Comparison of ENCODE assay signal across 1 cellular context in the genomic region with DNA sequence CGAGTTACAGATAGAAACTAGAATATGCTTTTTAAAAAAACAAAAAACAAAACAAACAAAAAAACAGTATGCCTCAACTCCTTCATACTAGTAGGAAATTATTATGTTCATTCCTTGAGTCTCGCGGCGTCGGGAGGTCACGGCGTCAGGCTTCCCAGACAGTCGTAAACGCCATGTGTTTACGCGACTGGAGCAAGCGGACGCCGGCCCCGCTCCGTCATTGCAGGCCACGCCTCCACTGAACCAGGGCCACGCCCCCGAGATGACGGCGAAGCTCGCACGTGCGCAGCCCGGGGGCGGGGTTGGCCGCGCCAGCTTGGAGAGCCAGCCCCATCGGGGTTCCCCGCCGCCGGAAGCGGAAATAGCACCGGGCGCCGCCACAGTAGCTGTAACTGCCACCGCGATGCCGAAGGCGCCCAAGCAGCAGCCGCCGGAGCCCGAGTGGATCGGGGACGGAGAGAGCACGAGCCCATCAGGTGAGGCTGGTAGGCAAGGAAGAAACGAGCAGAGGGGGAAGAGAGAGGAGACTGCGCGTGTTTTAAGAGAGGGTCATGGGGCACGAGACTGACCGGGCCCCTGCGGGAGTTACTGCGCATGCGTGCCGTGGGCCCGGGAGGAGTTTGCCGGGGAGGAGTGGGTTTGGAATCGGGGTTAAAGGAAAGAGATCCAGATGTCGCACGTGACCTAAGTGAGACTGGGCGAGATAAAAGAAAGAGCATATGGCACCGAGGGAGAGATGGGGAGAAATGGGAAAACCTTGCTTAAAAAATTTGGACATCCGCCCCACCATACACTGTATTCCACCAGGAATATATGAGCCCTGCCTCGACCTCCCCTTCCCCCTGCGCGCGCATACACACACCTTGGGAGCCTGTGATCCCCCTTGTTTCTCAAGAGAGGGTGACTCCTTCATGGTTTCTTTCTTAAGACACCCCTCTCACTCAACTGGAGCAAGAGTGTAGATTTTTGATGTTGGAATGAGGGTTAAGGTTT.
A peak's percentile ranks its signal among the peaks of the same experiment; 100 is the strongest.
TF ChIP-seq lines count a peak whose summit lies in the region.

A gene (plus strand): TSS at position 358 of the 993 bp plus-strand sequence. CDS start 46 bp downstream, at position 404.

TF ChIP-seq in K562, 482 proteins besides CTCF, POLR2A, EP300 and RAD21 (continued from another document and continues in another):
- TF ChIP-seq, protein P1, sequence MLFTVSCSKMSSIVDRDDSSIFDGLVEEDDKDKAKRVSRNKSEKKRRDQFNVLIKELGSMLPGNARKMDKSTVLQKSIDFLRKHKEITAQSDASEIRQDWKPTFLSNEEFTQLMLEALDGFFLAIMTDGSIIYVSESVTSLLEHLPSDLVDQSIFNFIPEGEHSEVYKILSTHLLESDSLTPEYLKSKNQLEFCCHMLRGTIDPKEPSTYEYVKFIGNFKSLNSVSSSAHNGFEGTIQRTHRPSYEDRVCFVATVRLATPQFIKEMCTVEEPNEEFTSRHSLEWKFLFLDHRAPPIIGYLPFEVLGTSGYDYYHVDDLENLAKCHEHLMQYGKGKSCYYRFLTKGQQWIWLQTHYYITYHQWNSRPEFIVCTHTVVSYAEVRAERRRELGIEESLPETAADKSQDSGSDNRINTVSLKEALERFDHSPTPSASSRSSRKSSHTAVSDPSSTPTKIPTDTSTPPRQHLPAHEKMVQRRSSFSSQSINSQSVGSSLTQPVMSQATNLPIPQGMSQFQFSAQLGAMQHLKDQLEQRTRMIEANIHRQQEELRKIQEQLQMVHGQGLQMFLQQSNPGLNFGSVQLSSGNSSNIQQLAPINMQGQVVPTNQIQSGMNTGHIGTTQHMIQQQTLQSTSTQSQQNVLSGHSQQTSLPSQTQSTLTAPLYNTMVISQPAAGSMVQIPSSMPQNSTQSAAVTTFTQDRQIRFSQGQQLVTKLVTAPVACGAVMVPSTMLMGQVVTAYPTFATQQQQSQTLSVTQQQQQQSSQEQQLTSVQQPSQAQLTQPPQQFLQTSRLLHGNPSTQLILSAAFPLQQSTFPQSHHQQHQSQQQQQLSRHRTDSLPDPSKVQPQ (CRISPR knock-in tag; IDR thresholded peaks at IDR 0.05; ENCODE audit: borderline replicate concordance) = peak; percentile 71; the same call in 1 of the 2 replicates
- TF ChIP-seq KLF16 (IDR thresholded peaks at IDR 0.05) = no peak
- TF ChIP-seq MEF2D (tag; conservative IDR thresholded peaks at IDR 0.05; ENCODE audit: low read depth) = no peak
- TF ChIP-seq, protein P2, sequence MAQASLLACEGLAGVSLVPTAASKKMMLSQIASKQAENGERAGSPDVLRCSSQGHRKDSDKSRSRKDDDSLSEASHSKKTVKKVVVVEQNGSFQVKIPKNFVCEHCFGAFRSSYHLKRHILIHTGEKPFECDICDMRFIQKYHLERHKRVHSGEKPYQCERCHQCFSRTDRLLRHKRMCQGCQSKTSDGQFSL (CRISPR knock-in tag; IDR thresholded peaks at IDR 0.05) = no peak
- TF ChIP-seq, protein P2 (tag; IDR thresholded peaks at IDR 0.05) = no peak
- no peak for TF ChIP-seq FUS (optimal IDR thresholded peaks at IDR 0.05; ENCODE audit: low read depth, low read length)
- TF ChIP-seq ZNF212 (CRISPR knock-in tag; IDR thresholded peaks at IDR 0.05) = peak; percentile 84
- TF ChIP-seq HLTF (IDR thresholded peaks at IDR 0.05) = peak; percentile 41
- TF ChIP-seq ZFP1 (CRISPR knock-in tag; IDR thresholded peaks at IDR 0.05) = no peak
- TF ChIP-seq, protein P3, sequence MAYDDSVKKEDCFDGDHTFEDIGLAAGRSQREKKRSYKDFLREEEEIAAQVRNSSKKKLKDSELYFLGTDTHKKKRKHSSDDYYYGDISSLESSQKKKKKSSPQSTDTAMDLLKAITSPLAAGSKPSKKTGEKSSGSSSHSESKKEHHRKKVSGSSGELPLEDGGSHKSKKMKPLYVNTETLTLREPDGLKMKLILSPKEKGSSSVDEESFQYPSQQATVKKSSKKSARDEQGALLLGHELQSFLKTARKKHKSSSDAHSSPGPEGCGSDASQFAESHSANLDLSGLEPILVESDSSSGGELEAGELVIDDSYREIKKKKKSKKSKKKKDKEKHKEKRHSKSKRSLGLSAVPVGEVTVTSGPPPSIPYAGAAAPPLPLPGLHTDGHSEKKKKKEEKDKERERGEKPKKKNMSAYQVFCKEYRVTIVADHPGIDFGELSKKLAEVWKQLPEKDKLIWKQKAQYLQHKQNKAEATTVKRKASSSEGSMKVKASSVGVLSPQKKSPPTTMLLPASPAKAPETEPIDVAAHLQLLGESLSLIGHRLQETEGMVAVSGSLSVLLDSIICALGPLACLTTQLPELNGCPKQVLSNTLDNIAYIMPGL (CRISPR knock-in tag; IDR thresholded peaks at IDR 0.05) = peak; percentile 13; the same call in 1 of the 2 replicates
- TF ChIP-seq FOXK2 (conservative IDR thresholded peaks at IDR 0.05 in 1 of 2, IDR thresholded peaks at IDR 0.05 in 1 of 2; ENCODE audit: low read depth in 2 of 2) = peak; percentile 98 to 99
- TF ChIP-seq SRF (CRISPR knock-in tag; IDR thresholded peaks at IDR 0.05) = peak in 1 of 2 experiments; percentile 73; a peak in 2 of 4 replicates
- peak; percentile 65 for TF ChIP-seq JUND (IDR thresholded peaks at IDR 0.05; ENCODE audit: borderline replicate concordance, low read depth, low read length)
- peak; percentile 38; the same call in 1 of the 3 replicates for TF ChIP-seq JUND (tag; IDR thresholded peaks at IDR 0.05; ENCODE audit: borderline replicate concordance, low read depth, low read length)
- peak; percentile 77 for TF ChIP-seq HDAC3 (IDR thresholded peaks at IDR 0.05; ENCODE audit: borderline replicate concordance, partially characterized antibody)
- no peak for TF ChIP-seq ZNF699 (CRISPR knock-in tag; IDR thresholded peaks at IDR 0.05; ENCODE audit: insufficient replicate concordance)
- peak; percentile 88 for TF ChIP-seq NCOA1 (IDR thresholded peaks at IDR 0.05; ENCODE audit: low read depth)
- no peak for TF ChIP-seq MECOM (CRISPR knock-in tag; IDR thresholded peaks at IDR 0.05)
- peak; percentile 84 for TF ChIP-seq CHD2 (IDR thresholded peaks at IDR 0.05; ENCODE audit: low read depth, low read length)
- TF ChIP-seq, protein P4, sequence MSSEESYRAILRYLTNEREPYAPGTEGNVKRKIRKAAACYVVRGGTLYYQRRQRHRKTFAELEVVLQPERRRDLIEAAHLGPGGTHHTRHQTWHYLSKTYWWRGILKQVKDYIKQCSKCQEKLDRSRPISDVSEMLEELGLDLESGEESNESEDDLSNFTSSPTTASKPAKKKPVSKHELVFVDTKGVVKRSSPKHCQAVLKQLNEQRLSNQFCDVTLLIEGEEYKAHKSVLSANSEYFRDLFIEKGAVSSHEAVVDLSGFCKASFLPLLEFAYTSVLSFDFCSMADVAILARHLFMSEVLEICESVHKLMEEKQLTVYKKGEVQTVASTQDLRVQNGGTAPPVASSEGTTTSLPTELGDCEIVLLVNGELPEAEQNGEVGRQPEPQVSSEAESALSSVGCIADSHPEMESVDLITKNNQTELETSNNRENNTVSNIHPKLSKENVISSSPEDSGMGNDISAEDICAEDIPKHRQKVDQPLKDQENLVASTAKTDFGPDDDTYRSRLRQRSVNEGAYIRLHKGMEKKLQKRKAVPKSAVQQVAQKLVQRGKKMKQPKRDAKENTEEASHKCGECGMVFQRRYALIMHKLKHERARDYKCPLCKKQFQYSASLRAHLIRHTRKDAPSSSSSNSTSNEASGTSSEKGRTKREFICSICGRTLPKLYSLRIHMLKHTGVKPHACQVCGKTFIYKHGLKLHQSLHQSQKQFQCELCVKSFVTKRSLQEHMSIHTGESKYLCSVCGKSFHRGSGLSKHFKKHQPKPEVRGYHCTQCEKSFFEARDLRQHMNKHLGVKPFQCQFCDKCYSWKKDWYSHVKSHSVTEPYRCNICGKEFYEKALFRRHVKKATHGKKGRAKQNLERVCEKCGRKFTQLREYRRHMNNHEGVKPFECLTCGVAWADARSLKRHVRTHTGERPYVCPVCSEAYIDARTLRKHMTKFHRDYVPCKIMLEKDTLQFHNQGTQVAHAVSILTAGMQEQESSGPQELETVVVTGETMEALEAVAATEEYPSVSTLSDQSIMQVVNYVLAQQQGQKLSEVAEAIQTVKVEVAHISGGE (CRISPR knock-in tag; IDR thresholded peaks at IDR 0.05) = peak in 2 of 3 experiments; percentile 81 to 94; a peak in 4 of 6 replicates
- TF ChIP-seq, protein P5, sequence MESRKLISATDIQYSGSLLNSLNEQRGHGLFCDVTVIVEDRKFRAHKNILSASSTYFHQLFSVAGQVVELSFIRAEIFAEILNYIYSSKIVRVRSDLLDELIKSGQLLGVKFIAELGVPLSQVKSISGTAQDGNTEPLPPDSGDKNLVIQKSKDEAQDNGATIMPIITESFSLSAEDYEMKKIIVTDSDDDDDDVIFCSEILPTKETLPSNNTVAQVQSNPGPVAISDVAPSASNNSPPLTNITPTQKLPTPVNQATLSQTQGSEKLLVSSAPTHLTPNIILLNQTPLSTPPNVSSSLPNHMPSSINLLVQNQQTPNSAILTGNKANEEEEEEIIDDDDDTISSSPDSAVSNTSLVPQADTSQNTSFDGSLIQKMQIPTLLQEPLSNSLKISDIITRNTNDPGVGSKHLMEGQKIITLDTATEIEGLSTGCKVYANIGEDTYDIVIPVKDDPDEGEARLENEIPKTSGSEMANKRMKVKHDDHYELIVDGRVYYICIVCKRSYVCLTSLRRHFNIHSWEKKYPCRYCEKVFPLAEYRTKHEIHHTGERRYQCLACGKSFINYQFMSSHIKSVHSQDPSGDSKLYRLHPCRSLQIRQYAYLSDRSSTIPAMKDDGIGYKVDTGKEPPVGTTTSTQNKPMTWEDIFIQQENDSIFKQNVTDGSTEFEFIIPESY (CRISPR knock-in tag; IDR thresholded peaks at IDR 0.05) = peak; percentile 89
- peak; percentile 57; the same call in 1 of the 2 replicates for TF ChIP-seq FOSL1 (tag; conservative IDR thresholded peaks at IDR 0.05)
- TF ChIP-seq, protein P6, sequence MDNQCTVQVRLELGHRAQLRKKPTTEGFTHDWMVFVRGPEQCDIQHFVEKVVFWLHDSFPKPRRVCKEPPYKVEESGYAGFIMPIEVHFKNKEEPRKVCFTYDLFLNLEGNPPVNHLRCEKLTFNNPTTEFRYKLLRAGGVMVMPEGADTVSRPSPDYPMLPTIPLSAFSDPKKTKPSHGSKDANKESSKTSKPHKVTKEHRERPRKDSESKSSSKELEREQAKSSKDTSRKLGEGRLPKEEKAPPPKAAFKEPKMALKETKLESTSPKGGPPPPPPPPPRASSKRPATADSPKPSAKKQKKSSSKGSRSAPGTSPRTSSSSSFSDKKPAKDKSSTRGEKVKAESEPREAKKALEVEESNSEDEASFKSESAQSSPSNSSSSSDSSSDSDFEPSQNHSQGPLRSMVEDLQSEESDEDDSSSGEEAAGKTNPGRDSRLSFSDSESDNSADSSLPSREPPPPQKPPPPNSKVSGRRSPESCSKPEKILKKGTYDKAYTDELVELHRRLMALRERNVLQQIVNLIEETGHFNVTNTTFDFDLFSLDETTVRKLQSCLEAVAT (IDR thresholded peaks at IDR 0.05) = peak; percentile 60 to 72; a peak in 1 of 4 replicates
- no peak for TF ChIP-seq BRF1 (IDR thresholded peaks at IDR 0.05; ENCODE audit: borderline replicate concordance, extremely low read depth, insufficient read length)
- TF ChIP-seq IRF2 (CRISPR knock-in tag; IDR thresholded peaks at IDR 0.05) = no peak
- TF ChIP-seq SIX5 (IDR thresholded peaks at IDR 0.05; ENCODE audit: borderline replicate concordance in 1 of 2, insufficient read depth in 1 of 2, low read depth in 1 of 2, low read length in 2 of 2) = no peak
- peak; percentile 56 for TF ChIP-seq BRD9 (IDR thresholded peaks at IDR 0.05; ENCODE audit: low read depth, partially characterized antibody)
- TF ChIP-seq NFE2L1 (tag; IDR thresholded peaks at IDR 0.05; ENCODE audit: borderline replicate concordance, low read depth) = no peak
- TF ChIP-seq, protein P7, sequence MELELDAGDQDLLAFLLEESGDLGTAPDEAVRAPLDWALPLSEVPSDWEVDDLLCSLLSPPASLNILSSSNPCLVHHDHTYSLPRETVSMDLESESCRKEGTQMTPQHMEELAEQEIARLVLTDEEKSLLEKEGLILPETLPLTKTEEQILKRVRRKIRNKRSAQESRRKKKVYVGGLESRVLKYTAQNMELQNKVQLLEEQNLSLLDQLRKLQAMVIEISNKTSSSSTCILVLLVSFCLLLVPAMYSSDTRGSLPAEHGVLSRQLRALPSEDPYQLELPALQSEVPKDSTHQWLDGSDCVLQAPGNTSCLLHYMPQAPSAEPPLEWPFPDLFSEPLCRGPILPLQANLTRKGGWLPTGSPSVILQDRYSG (tag; conservative IDR thresholded peaks at IDR 0.05; ENCODE audit: low read depth) = no peak
- no peak for TF ChIP-seq ZNF197 (CRISPR knock-in tag; IDR thresholded peaks at IDR 0.05; ENCODE audit: low read depth)
- TF ChIP-seq ZSCAN32 (CRISPR knock-in tag; IDR thresholded peaks at IDR 0.05) = peak; percentile 72; the same call in 1 of the 2 replicates
- TF ChIP-seq, protein P8, sequence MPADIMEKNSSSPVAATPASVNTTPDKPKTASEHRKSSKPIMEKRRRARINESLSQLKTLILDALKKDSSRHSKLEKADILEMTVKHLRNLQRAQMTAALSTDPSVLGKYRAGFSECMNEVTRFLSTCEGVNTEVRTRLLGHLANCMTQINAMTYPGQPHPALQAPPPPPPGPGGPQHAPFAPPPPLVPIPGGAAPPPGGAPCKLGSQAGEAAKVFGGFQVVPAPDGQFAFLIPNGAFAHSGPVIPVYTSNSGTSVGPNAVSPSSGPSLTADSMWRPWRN (IDR thresholded peaks at IDR 0.05; ENCODE audit: low read depth) = no peak
- TF ChIP-seq BCOR (IDR thresholded peaks at IDR 0.05) = peak; percentile 8; the same call in 1 of the 2 replicates
- TF ChIP-seq THRAP3 (IDR thresholded peaks at IDR 0.05; ENCODE audit: borderline replicate concordance) = no peak
- TF ChIP-seq SAFB (IDR thresholded peaks at IDR 0.05; ENCODE audit: borderline replicate concordance, low read depth, low read length) = no peak
